ENCODE assay signal across 25 cellular contexts in the genomic region with DNA sequence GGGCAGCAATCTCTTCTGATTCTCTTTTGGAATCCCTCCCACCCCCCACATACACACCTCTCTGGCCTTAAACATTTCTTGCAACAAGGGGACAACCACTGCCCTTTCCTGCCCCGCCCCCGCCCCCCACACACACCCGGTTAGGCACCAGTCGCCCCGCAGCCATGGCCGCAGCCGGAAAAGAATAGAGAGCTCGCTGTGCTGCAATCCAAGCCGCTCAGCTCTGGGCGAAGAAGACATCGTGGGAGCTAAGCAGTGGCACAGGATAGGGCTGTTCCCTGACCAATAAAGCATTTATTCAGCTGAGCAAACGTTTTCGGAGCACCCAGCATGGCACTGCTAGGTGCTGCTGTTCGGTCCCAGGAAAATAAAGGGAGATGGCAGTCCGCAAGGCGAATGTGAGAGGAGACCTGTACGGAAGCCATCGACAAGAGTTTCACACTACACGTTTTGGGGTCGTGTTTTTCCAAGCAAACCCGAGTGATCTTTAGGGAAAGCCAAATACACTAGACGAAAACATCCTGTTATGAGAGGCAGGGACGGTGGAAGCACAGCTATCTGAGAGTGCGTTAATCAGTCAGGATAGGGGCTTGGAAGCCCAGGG. TPM values are rescaled to one million over a fixed set of nuclear protein-coding genes. Genes with fewer than 3 reads are reported as not detected.
DNase-seq lines count a peak whose midpoint lies in the region; ATAC-seq and TF ChIP-seq lines count a peak whose summit lies in the region.
"Had no signal": no experiment of that assay in that cellular context is flagged by ENCODE, and none has a peak within 500 bp of the region (broad histone marks: within the 10 kb centered on the region; RNA-seq: fewer than 3 reads in every experiment).

No MANE protein-coding gene starts in this region.

- peak overlapping the region; percentile 99 for H3K27ac Mint-ChIP-seq in neural crest cell (ENCODE audit: unreplicated experiment)
- H3K27ac Mint-ChIP-seq in activated CD8-positive, alpha-beta memory T cell treated with anti-CD3 and anti-CD28 coated beads, Interleukin-2, amount 10 ng/mL, durations not matched to agents 7 days and 5 days: no peak overlapping the region
- H3K27ac Mint-ChIP-seq: dendritic cell treated with granulocyte-macrophage colony-stimulating factor and Interleukin-4, amounts not matched to agents 40 ng/mL and 50 ng/mL, for 4 days; natural killer cell treated with Interleukin-12 subunit alpha and Interleukin-12 subunit beta and Interleukin-15 and Interleukin-18, amount 100 ng/mL, for 72 hours had no signal

- DNase-seq in Panc1 (ENCODE audit: low read depth, low spot score): no peak
- DNase-seq in neural crest cell (ENCODE audit: low read depth, low spot score): no peak
- DNase-seq in activated CD8-positive, alpha-beta memory T cell treated with anti-CD3 and anti-CD28 coated beads, Interleukin-2, amount 10 ng/mL, durations not matched to agents 7 days and 5 days: no peak
- no peak for DNase-seq in NCI-H1930 (lab: John Stamatoyannopoulos, UW)
- no peak for DNase-seq in tibial nerve (ENCODE audit: low spot score in 2 of 2)
- DNase-seq: activated gamma-delta T cell; BE2C; Caco-2; hypothalamus; left cardiac atrium; MG63; midbrain; NCI-H1436 treated with DMSO at 0.1 percent for 48 hours; NCI-H2171; NCI-H748 treated with DMSO at 0.1 percent for 48 hours; PC-9; stimulated activated CD4-positive, alpha-beta T cell treated with anti-CD3 and anti-CD28 coated beads, Interleukin-4, amount 100 ng/mL, for 4 hours had no signal

- 80 to 82% methylated on average over 24 of the region's 24 CpGs for WGBS in tibial nerve, 2 donors

- H3K36me3 Mint-ChIP-seq in neural crest cell (ENCODE audit: low read depth): no peaks in the 10 kb centered on the region
- no peaks in the 10 kb centered on the region for H3K36me3 Mint-ChIP-seq in activated CD8-positive, alpha-beta memory T cell treated with anti-CD3 and anti-CD28 coated beads, Interleukin-2, amount 10 ng/mL, durations not matched to agents 7 days and 5 days
- H3K36me3 Mint-ChIP-seq: natural killer cell treated with Interleukin-12 subunit alpha and Interleukin-12 subunit beta and Interleukin-15 and Interleukin-18, amount 100 ng/mL, for 72 hours had no signal

- H3K27me3 ChIP-seq in Panc1 (ENCODE audit: control insufficient read depth, insufficient read depth, low read length) (no peaks in the 10 kb centered on the region), tibial nerve (peaks cover 0 to 7% of the 10 kb centered on the region in 2 donors)
- H3K27me3 ChIP-seq: BE2C, MG63 had no signal

- TF ChIP-seq POLR2A in tibial nerve (IDR thresholded peaks at IDR 0.05): no peak

- no TSS peak for BruUV-seq in Panc1 (replicated peaks; lab: Mats Ljungman, UMichigan)

- H3K4me1 ChIP-seq in ES-I3 (ENCODE audit: insufficient read depth, low read length): peaks cover 42% of the 10 kb centered on the region
- H3K4me1 ChIP-seq in Panc1 (ENCODE audit: control insufficient read depth, insufficient read depth, low read length): peaks cover 59% of the 10 kb centered on the region
- peaks cover 0 to 19% (median 4%) of the 10 kb centered on the region in 4 donors for H3K4me1 ChIP-seq in tibial nerve
- H3K4me1 ChIP-seq: BE2C had no signal

- no peaks in the 10 kb centered on the region for H3K9me3 Mint-ChIP-seq in neural crest cell
- no peaks in the 10 kb centered on the region for H3K9me3 Mint-ChIP-seq in activated CD8-positive, alpha-beta memory T cell treated with anti-CD3 and anti-CD28 coated beads, Interleukin-2, amount 10 ng/mL, durations not matched to agents 7 days and 5 days (ENCODE audit: low read depth)
- H3K9me3 Mint-ChIP-seq: dendritic cell treated with granulocyte-macrophage colony-stimulating factor and Interleukin-4, amounts not matched to agents 40 ng/mL and 50 ng/mL, for 4 days; natural killer cell treated with Interleukin-12 subunit alpha and Interleukin-12 subunit beta and Interleukin-15 and Interleukin-18, amount 100 ng/mL, for 72 hours had no signal

- H3K9ac ChIP-seq in ES-I3 (ENCODE audit: low read depth, low read length): peak overlapping the region; percentile 84; the same call in 1 of the 2 replicates

- H3K27me3 Mint-ChIP-seq in neural crest cell (ENCODE audit: low read depth): peaks cover 16% of the 10 kb centered on the region
- peaks cover 67% of the 10 kb centered on the region for H3K27me3 Mint-ChIP-seq in activated CD8-positive, alpha-beta memory T cell treated with anti-CD3 and anti-CD28 coated beads, Interleukin-2, amount 10 ng/mL, durations not matched to agents 7 days and 5 days

- in situ Hi-C loops in Panc1 (cut with HindIII; ENCODE audit: low pct_unique_long_range_greater_than_20kb, low sequenced_read_pairs): no loop called here

- peak; percentile 64 for ATAC-seq in Panc1
- no peak for ATAC-seq in activated CD8-positive, alpha-beta memory T cell treated with anti-CD3 and anti-CD28 coated beads, Interleukin-2, amount 10 ng/mL, durations not matched to agents 7 days and 5 days
- no peak for ATAC-seq in HG03039 (IDR thresholded peaks at IDR 0.05; ENCODE audit: unreplicated experiment)
- ATAC-seq: A549; left cardiac atrium; natural killer cell treated with Interleukin-12 subunit alpha and Interleukin-12 subunit beta and Interleukin-15 and Interleukin-18, amount 100 ng/mL, for 72 hours had no signal

- CTCF ChIA-PET in Panc1 (lab: Charles Lee): no interaction called here
- CTCF ChIA-PET in activated CD8-positive, alpha-beta memory T cell treated with anti-CD3 and anti-CD28 coated beads, Interleukin-2, amount 10 ng/mL, durations not matched to agents 7 days and 5 days (lab: Charles Lee): interaction anchor here (0.9 to 1.9 kb wide), 3 partner anchors 9 to 11 kb away, joined by 4 to 7 read pairs (median 7); no protein-coding TSS in a partner anchor

- TF ChIP-seq CTCF in Panc1 (IDR thresholded peaks at IDR 0.05) (no peak), neural crest cell (conservative IDR thresholded peaks at IDR 0.05) (no peak), tibial nerve (IDR thresholded peaks at IDR 0.05) (no peak)

- H3K36me3 ChIP-seq in ES-I3 (ENCODE audit: insufficient read depth, low read length) (no peaks in the 10 kb centered on the region), Panc1 (ENCODE audit: control insufficient read depth, insufficient read depth, low read length) (no peaks in the 10 kb centered on the region), tibial nerve (no peaks in the 10 kb centered on the region)
- H3K36me3 ChIP-seq: BE2C, MG63 had no signal

- TF ChIP-seq EP300 in tibial nerve (IDR thresholded peaks at IDR 0.05): no peak

- intact Hi-C loops in Panc1 (cut with micrococcal nuclease; ENCODE audit: unreplicated experiment): no loop called here

- H3K27ac ChIP-seq in Panc1 (ENCODE audit: low read length) (peak overlapping the region; percentile 86), tibial nerve (peak overlapping the region in 2 of 4 donors; percentile 89 to 94)
- H3K27ac ChIP-seq: epithelial cell of prostate, PC-9 had no signal

- H3K4me3 Mint-ChIP-seq in neural crest cell: peak overlapping the region; percentile 94
- H3K4me3 Mint-ChIP-seq in activated CD8-positive, alpha-beta memory T cell treated with anti-CD3 and anti-CD28 coated beads, Interleukin-2, amount 10 ng/mL, durations not matched to agents 7 days and 5 days: no peak overlapping the region
- H3K4me3 Mint-ChIP-seq: dendritic cell treated with granulocyte-macrophage colony-stimulating factor and Interleukin-4, amounts not matched to agents 40 ng/mL and 50 ng/mL, for 4 days; natural killer cell treated with Interleukin-12 subunit alpha and Interleukin-12 subunit beta and Interleukin-15 and Interleukin-18, amount 100 ng/mL, for 72 hours had no signal

- peaks cover 88% of the 10 kb centered on the region for H3K4me1 Mint-ChIP-seq in neural crest cell
- H3K4me1 Mint-ChIP-seq in activated CD8-positive, alpha-beta memory T cell treated with anti-CD3 and anti-CD28 coated beads, Interleukin-2, amount 10 ng/mL, durations not matched to agents 7 days and 5 days: peaks cover 1% of the 10 kb centered on the region

- POLR2A ChIA-PET in Panc1 (lab: Charles Lee): interaction anchor here (1.2 kb wide), 1 partner anchor 10 kb away, joined by 6 read pairs; no protein-coding TSS in a partner anchor

- peak overlapping the region; percentile 14 to 31 for H3K4me3 ChIP-seq in Panc1 (ENCODE audit: low read depth in 2 of 2, low read length in 2 of 2)
- peak overlapping the region; percentile 20 for H3K4me3 ChIP-seq in iPS-11a (ENCODE audit: low read depth, low read length)
- no peak overlapping the region for H3K4me3 ChIP-seq in tibial nerve
- H3K4me3 ChIP-seq: A549, MG63, PC-9 had no signal

- H3K9me3 ChIP-seq in ES-I3 (ENCODE audit: control insufficient read depth, insufficient read depth, low read length) (no peaks in the 10 kb centered on the region), Panc1 (ENCODE audit: control insufficient read depth, insufficient read depth, low read depth, low read length) (no peaks in the 10 kb centered on the region), tibial nerve (no peaks in the 10 kb centered on the region)
- H3K9me3 ChIP-seq: A549, BE2C, Caco-2, MG63 had no signal

RNA-seq across cellular contexts. Expression of a gene that starts 18.3 kb away (rescaled TPM):
- total RNA-seq in Panc1 (2021; ENCODE audit: unreplicated experiment) (9.3 TPM), neural crest cell (52.1 and 53.0 TPM in 2 replicates), tibial nerve (1 to 10 TPM in 3 of 4 donors, under 1 TPM in 1; 0.39 to 5.2 (median 2.3) TPM)
- polyA plus RNA-seq in Panc1 (2012; ENCODE audit: insufficient read length): 5.8 TPM
- under 1 TPM; 0.26 to 0.29 TPM for total RNA-seq in activated CD8-positive, alpha-beta memory T cell treated with anti-CD3 and anti-CD28 coated beads, Interleukin-2, amount 10 ng/mL, durations not matched to agents 7 days and 5 days
- total RNA-seq: natural killer cell treated with Interleukin-12 subunit alpha and Interleukin-12 subunit beta and Interleukin-15 and Interleukin-18, amount 100 ng/mL, for 72 hours; T-helper 1 cell treated with Interleukin-12 subunit alpha and Interleukin-12 subunit beta and Interleukin-4 antibody, amounts not matched to agents 30 ng/mL and 1 ng/mL, for 36 hours had no signal

RNA-seq across cellular contexts. Expression of a gene that starts 26.9 kb away (rescaled TPM):
- total RNA-seq in Panc1 (2021; ENCODE audit: unreplicated experiment) (33.4 TPM), neural crest cell (52.6 and 58.1 TPM in 2 replicates), tibial nerve (10 to 100 TPM; 40.6 to 60.9 (median 47.5) TPM)
- polyA plus RNA-seq in Panc1 (2012; ENCODE audit: insufficient read length): 28.9 TPM
- total RNA-seq in activated CD8-positive, alpha-beta memory T cell treated with anti-CD3 and anti-CD28 coated beads, Interleukin-2, amount 10 ng/mL, durations not matched to agents 7 days and 5 days: 10 to 100 TPM; 42.2 to 65.2 TPM

Comparison
In these comparisons a context has a peak if more than half of its experiments do, and no peak if none do; other contexts are left out.
1. H3K4me3 ChIP-seq: peak in Panc1 (2 of 2) and iPS-11a (single experiment); none in tibial nerve (0 of 4).